In the genomic region with DNA sequence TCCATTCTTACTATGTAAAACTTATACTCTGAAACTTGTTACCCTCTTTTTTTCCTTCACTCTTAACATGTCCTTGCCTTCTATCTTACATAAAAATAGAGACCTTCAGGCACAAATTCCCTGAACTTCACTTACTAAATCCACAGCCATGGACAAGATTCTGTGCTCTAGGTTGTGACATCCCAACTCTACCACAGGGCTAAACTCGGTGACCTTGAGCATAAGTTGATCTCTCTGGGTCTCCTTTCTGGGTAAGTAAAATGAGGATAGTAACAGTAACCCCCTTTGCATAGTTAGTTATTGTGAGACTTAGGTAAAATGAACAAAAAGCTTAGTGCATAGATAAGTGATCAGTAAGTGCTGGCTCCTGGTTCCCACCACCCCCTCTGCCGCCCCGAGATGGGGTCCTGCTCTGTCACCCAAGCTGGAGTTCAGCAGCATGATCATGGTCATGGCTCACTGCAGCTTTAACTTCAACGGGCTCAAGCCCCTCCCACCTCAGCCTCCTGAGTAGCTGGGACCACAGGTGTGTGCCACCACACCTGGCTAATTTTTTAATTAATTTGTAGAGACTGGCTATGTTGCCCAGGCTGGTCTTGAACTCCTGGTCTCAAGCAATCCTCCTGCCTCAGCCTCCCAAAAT, we compare ENCODE assay signal across 32 cellular contexts. TPM values are rescaled to one million over a fixed set of nuclear protein-coding genes. Genes with fewer than 3 reads are reported as not detected.
DNase-seq lines count a peak whose midpoint lies in the region; ATAC-seq, FAIRE-seq and TF ChIP-seq lines count a peak whose summit lies in the region.
"Had no signal": no experiment of that assay in that cellular context is flagged by ENCODE, and none has a peak within 500 bp of the region (broad histone marks: within the 10 kb centered on the region; RNA-seq: fewer than 3 reads in every experiment).

No MANE protein-coding gene starts in this region.

- CTCF ChIA-PET in activated CD8-positive, alpha-beta T cell treated with anti-CD3 and anti-CD28 coated beads for 36 hours (lab: Charles Lee): no interaction called here
- CTCF ChIA-PET in activated CD8-positive, alpha-beta T cell treated with anti-CD3 and anti-CD28 coated beads, Interleukin-2, amount 10 ng/mL, durations not matched to agents 7 days and 5 days (lab: Charles Lee): no interaction called here
- CTCF ChIA-PET in GM12878 (lab: Yijun Ruan, JAX): no interaction called here

- H3K4me3 ChIP-seq in GM12878: no peak overlapping the region
- no peak overlapping the region for H3K4me3 ChIP-seq in esophagus squamous epithelium
- H3K4me3 ChIP-seq: esophagus muscularis mucosa, hepatocyte, prostate gland, suprapubic skin had no signal

- H3K4me3 Mint-ChIP-seq in activated CD8-positive, alpha-beta T cell treated with anti-CD3 and anti-CD28 coated beads for 36 hours: no peak overlapping the region
- H3K4me3 Mint-ChIP-seq in activated CD8-positive, alpha-beta T cell treated with anti-CD3 and anti-CD28 coated beads, Interleukin-2, amount 10 ng/mL, durations not matched to agents 7 days and 5 days: no peak overlapping the region
- no peak overlapping the region for H3K4me3 Mint-ChIP-seq in CD14-positive monocyte
- no peak overlapping the region for H3K4me3 Mint-ChIP-seq in naive thymus-derived CD8-positive, alpha-beta T cell
- H3K4me3 Mint-ChIP-seq: endodermal cell; memory B cell; T-helper 1 cell treated with Interleukin-12 subunit alpha and Interleukin-12 subunit beta and Interleukin-4 antibody, amounts not matched to agents 30 μg/mL and 1 μg/mL, for 36 hours had no signal

- no peaks in the 10 kb centered on the region for H3K9me3 Mint-ChIP-seq in activated CD8-positive, alpha-beta T cell treated with anti-CD3 and anti-CD28 coated beads for 36 hours
- no peaks in the 10 kb centered on the region for H3K9me3 Mint-ChIP-seq in activated CD8-positive, alpha-beta T cell treated with anti-CD3 and anti-CD28 coated beads, Interleukin-2, amount 10 ng/mL, durations not matched to agents 7 days and 5 days (ENCODE audit: insufficient read depth)
- H3K9me3 Mint-ChIP-seq in CD14-positive monocyte: no peaks in the 10 kb centered on the region
- H3K9me3 Mint-ChIP-seq in naive thymus-derived CD8-positive, alpha-beta T cell: peaks cover 0 to 5% (median 0%) of the 10 kb centered on the region in 9 donors
- H3K9me3 Mint-ChIP-seq: endodermal cell; T-helper 1 cell treated with Interleukin-12 subunit alpha and Interleukin-12 subunit beta and Interleukin-4 antibody, amounts not matched to agents 30 μg/mL and 1 μg/mL, for 36 hours had no signal

- 93% methylated on average over 4 of the region's 4 CpGs for WGBS in GM12878 (ENCODE audit: insufficient coverage, insufficient replicate concordance, low lambda C conversion rate, missing lambda C conversion rate)
- 83 to 94% methylated on average over 2 to 4 of the region's 4 CpGs for WGBS in esophagus squamous epithelium, 2 donors

- no peak for FAIRE-seq in GM12878 (lab: Jason Lieb, UNC)
- FAIRE-seq: frontal cortex, GM18507, HTR-8/SVneo had no signal

- H3K27ac ChIP-seq in GM12878 (ENCODE audit: control insufficient read depth, insufficient read depth) (no peak overlapping the region), esophagus squamous epithelium (no peak overlapping the region)
- H3K27ac ChIP-seq: esophagus muscularis mucosa, hepatocyte, KMS-11, prostate gland, suprapubic skin had no signal

- peaks cover 37% of the 10 kb centered on the region for H3K36me3 Mint-ChIP-seq in activated CD8-positive, alpha-beta T cell treated with anti-CD3 and anti-CD28 coated beads for 36 hours (ENCODE audit: low read depth)
- peaks cover 34% of the 10 kb centered on the region for H3K36me3 Mint-ChIP-seq in activated CD8-positive, alpha-beta T cell treated with anti-CD3 and anti-CD28 coated beads, Interleukin-2, amount 10 ng/mL, durations not matched to agents 7 days and 5 days (ENCODE audit: low read depth)
- H3K36me3 Mint-ChIP-seq in CD14-positive monocyte: peaks cover 40 to 48% of the 10 kb centered on the region in 2 donors
- peaks cover 6 to 51% (median 19%) of the 10 kb centered on the region in 3 donors for H3K36me3 Mint-ChIP-seq in naive thymus-derived CD8-positive, alpha-beta T cell

- H4K20me1 ChIP-seq in GM12878 (ENCODE audit: control insufficient read depth, insufficient read depth): no peaks in the 10 kb centered on the region

- intact Hi-C loops in activated CD8-positive, alpha-beta T cell treated with anti-CD3 and anti-CD28 coated beads for 36 hours (cut with micrococcal nuclease): no loop called here
- intact Hi-C loops in CD14-positive monocyte (cut with micrococcal nuclease) (no loop called here), GM12878 (cut with micrococcal nuclease; ENCODE audit: unreplicated experiment) (no loop called here), esophagus squamous epithelium (cut with DNase I) (no loop called here)

- no peaks in the 10 kb centered on the region for H3K27me3 ChIP-seq in GM12878 (replicated peaks in 1 of 2; ENCODE audit: control insufficient read depth in 2 of 2, insufficient read depth in 2 of 2, low read length in 1 of 2)
- no peaks in the 10 kb centered on the region for H3K27me3 ChIP-seq in esophagus squamous epithelium
- H3K27me3 ChIP-seq: esophagus muscularis mucosa, hepatocyte, suprapubic skin had no signal

- DNase-seq in activated CD8-positive, alpha-beta T cell treated with anti-CD3 and anti-CD28 coated beads for 36 hours: no peak
- DNase-seq in activated CD8-positive, alpha-beta T cell treated with anti-CD3 and anti-CD28 coated beads, Interleukin-2, amount 10 ng/mL, durations not matched to agents 7 days and 5 days: no peak
- DNase-seq in CD14-positive monocyte (ENCODE audit: low spot score): no peak
- DNase-seq in GM12878 (ENCODE audit: low read depth, low spot score): no peak
- no peak for DNase-seq in naive thymus-derived CD8-positive, alpha-beta T cell
- DNase-seq in esophagus squamous epithelium (lab: John Stamatoyannopoulos, UW): no peak
- no peak for DNase-seq in NCI-H187 (lab: John Stamatoyannopoulos, UW)
- DNase-seq in dermis blood vessel endothelial cell: no peak
- DNase-seq: 8988T; activated CD4-positive, CD25-positive, alpha-beta regulatory T cell treated with anti-CD3 and anti-CD28 coated beads, Interleukin-2, amount 50 U/mL, for 72 hours; activated T-cell treated with anti-CD3 and anti-CD28 coated beads for 4 hours; aorta; caudate nucleus; cortex of kidney; endodermal cell; GF-D8; MM.1S; NCI-H1417 treated with DMSO at 0.1 percent for 48 hours; NCI-H2081 treated with DMSO at 0.1 percent for 48 hours; NCI-H748 treated with DMSO at 0.1 percent for 48 hours; stimulated activated CD4-positive, alpha-beta T cell treated with anti-CD3 and anti-CD28 coated beads, Interleukin-15, amount 100 ng/mL, for 24 hours; stimulated activated naive CD4-positive, alpha-beta T cell had no signal

- RAD21 ChIA-PET in GM12878 (lab: Charles Lee; ENCODE audit: unreplicated experiment): interaction anchor here (0.9 kb wide), 1 partner anchor 127 kb away, joined by 3 read pairs; no protein-coding TSS in a partner anchor

- SMC1A ChIA-PET in GM12878 (lab: Charles Lee; ENCODE audit: uncharacterized antibody, unreplicated experiment): no interaction called here

- H3K4me1 Mint-ChIP-seq in activated CD8-positive, alpha-beta T cell treated with anti-CD3 and anti-CD28 coated beads for 36 hours (ENCODE audit: low read depth): peaks cover 17% of the 10 kb centered on the region
- peaks cover 3% of the 10 kb centered on the region for H3K4me1 Mint-ChIP-seq in activated CD8-positive, alpha-beta T cell treated with anti-CD3 and anti-CD28 coated beads, Interleukin-2, amount 10 ng/mL, durations not matched to agents 7 days and 5 days (ENCODE audit: low read depth)
- peaks cover 22% of the 10 kb centered on the region for H3K4me1 Mint-ChIP-seq in CD14-positive monocyte
- H3K4me1 Mint-ChIP-seq in naive thymus-derived CD8-positive, alpha-beta T cell: peaks cover 2 to 22% (median 18%) of the 10 kb centered on the region in 4 donors
- H3K4me1 Mint-ChIP-seq: endodermal cell had no signal

- no peak overlapping the region for H3K9ac ChIP-seq in GM12878 (ENCODE audit: control insufficient read depth, insufficient read depth, low read length)
- H3K9ac ChIP-seq: KMS-11 had no signal

- no peak overlapping the region for H2AFZ ChIP-seq in GM12878 (ENCODE audit: control insufficient read depth, low read depth, low read length)
- H2AFZ ChIP-seq: hepatocyte had no signal

- TF ChIP-seq RAD21 in GM12878 (IDR thresholded peaks at IDR 0.05; ENCODE audit: insufficient read depth, low read depth, low read length): no peak

- no TSS peak for BruUV-seq in GM12878 (replicated peaks; lab: Mats Ljungman, UMichigan)

- POLR2A ChIA-PET in activated CD8-positive, alpha-beta T cell treated with anti-CD3 and anti-CD28 coated beads for 36 hours (lab: Charles Lee): no interaction called here
- POLR2A ChIA-PET in activated CD8-positive, alpha-beta T cell treated with anti-CD3 and anti-CD28 coated beads, Interleukin-2, amount 10 ng/mL, durations not matched to agents 7 days and 5 days (lab: Charles Lee): no interaction called here
- POLR2A ChIA-PET in GM12878 (lab: Charles Lee): no interaction called here
- POLR2A ChIA-PET in naive thymus-derived CD8-positive, alpha-beta T cell (lab: Charles Lee): no interaction called here

- in situ Hi-C loops in GM12878 (cut with MboI): no loop called here

- no peak overlapping the region for H3K4me2 ChIP-seq in GM12878 (ENCODE audit: control insufficient read depth, insufficient read depth)
- H3K4me2 ChIP-seq: hepatocyte, KMS-11 had no signal

- peak overlapping the region; percentile 43 for H3K27ac Mint-ChIP-seq in activated CD8-positive, alpha-beta T cell treated with anti-CD3 and anti-CD28 coated beads for 36 hours
- H3K27ac Mint-ChIP-seq in activated CD8-positive, alpha-beta T cell treated with anti-CD3 and anti-CD28 coated beads, Interleukin-2, amount 10 ng/mL, durations not matched to agents 7 days and 5 days: no peak overlapping the region
- peak overlapping the region in 5 of 7 donors; percentile 46 to 70 (median 60) for H3K27ac Mint-ChIP-seq in CD14-positive monocyte
- peak overlapping the region in 4 of 10 donors; percentile 40 to 86 (median 67) for H3K27ac Mint-ChIP-seq in naive thymus-derived CD8-positive, alpha-beta T cell
- H3K27ac Mint-ChIP-seq: endodermal cell; T-helper 1 cell treated with Interleukin-12 subunit alpha and Interleukin-12 subunit beta and Interleukin-4 antibody, amounts not matched to agents 30 μg/mL and 1 μg/mL, for 36 hours had no signal

- H3K4me1 ChIP-seq in GM12878 (ENCODE audit: control insufficient read depth, insufficient read depth, low read length) (no peaks in the 10 kb centered on the region), esophagus squamous epithelium (no peaks in the 10 kb centered on the region)
- H3K4me1 ChIP-seq: esophagus muscularis mucosa, prostate gland, suprapubic skin had no signal

- TF ChIP-seq POLR2A in GM12878 (IDR thresholded peaks at IDR 0.05; ENCODE audit: low read depth, low read length): peak; percentile 33; the same call in 1 of the 2 replicates
- TF ChIP-seq POLR2A in esophagus squamous epithelium (IDR thresholded peaks at IDR 0.05): no peak

- no peaks in the 10 kb centered on the region for H3K9me3 ChIP-seq in GM12878 (replicated peaks; ENCODE audit: control insufficient read depth, insufficient read depth, low read length)
- no peaks in the 10 kb centered on the region for H3K9me3 ChIP-seq in esophagus squamous epithelium
- H3K9me3 ChIP-seq: esophagus muscularis mucosa, prostate gland, suprapubic skin had no signal

- peaks cover 0 to 4% of the 10 kb centered on the region in 2 experiments; a peak in 1 of 4 replicates for H3K36me3 ChIP-seq in GM12878 (ENCODE audit: control insufficient read depth in 2 of 2, insufficient read depth in 2 of 2, low read length in 1 of 2)
- peaks cover 0 to 56% (median 11%) of the 10 kb centered on the region in 3 donors for H3K36me3 ChIP-seq in esophagus squamous epithelium

- no peak for ATAC-seq in activated CD8-positive, alpha-beta T cell treated with anti-CD3 and anti-CD28 coated beads for 36 hours
- ATAC-seq in activated CD8-positive, alpha-beta T cell treated with anti-CD3 and anti-CD28 coated beads, Interleukin-2, amount 10 ng/mL, durations not matched to agents 7 days and 5 days: no peak
- no peak for ATAC-seq in GM12878
- peak; percentile 18 to 28 for ATAC-seq in naive thymus-derived CD8-positive, alpha-beta T cell

- no peak for TF ChIP-seq EP300 in GM12878 (IDR thresholded peaks at IDR 0.05; ENCODE audit: borderline replicate concordance in 1 of 2, control insufficient read depth in 1 of 2, low read depth in 2 of 2, low read length in 2 of 2)

- no peak for TF ChIP-seq CTCF in activated CD8-positive, alpha-beta T cell treated with anti-CD3 and anti-CD28 coated beads for 36 hours (IDR thresholded peaks at IDR 0.05)
- TF ChIP-seq CTCF in CD14-positive monocyte (IDR thresholded peaks at IDR 0.05) (no peak), GM12878 (IDR thresholded peaks at IDR 0.05 in 2 of 3, conservative IDR thresholded peaks at IDR 0.05 in 1 of 3; ENCODE audit: control insufficient read depth in 2 of 3, extremely low read depth in 1 of 3, insufficient read depth in 1 of 3, low read depth in 3 of 3, low read length in 3 of 3) (no peak), esophagus squamous epithelium (IDR thresholded peaks at IDR 0.05) (no peak)

- no peaks in the 10 kb centered on the region for H3K27me3 Mint-ChIP-seq in activated CD8-positive, alpha-beta T cell treated with anti-CD3 and anti-CD28 coated beads for 36 hours
- H3K27me3 Mint-ChIP-seq in activated CD8-positive, alpha-beta T cell treated with anti-CD3 and anti-CD28 coated beads, Interleukin-2, amount 10 ng/mL, durations not matched to agents 7 days and 5 days (ENCODE audit: low read depth): no peaks in the 10 kb centered on the region
- H3K27me3 Mint-ChIP-seq in CD14-positive monocyte (ENCODE audit: low read depth in 3 of 3): peaks cover 0 to 2% (median 0%) of the 10 kb centered on the region in 3 donors
- no peaks in the 10 kb centered on the region for H3K27me3 Mint-ChIP-seq in naive thymus-derived CD8-positive, alpha-beta T cell
- H3K27me3 Mint-ChIP-seq: memory B cell had no signal

- H3K79me2 ChIP-seq in GM12878 (ENCODE audit: control insufficient read depth, insufficient read depth, low read length): no peaks in the 10 kb centered on the region
- H3K79me2 ChIP-seq: hepatocyte had no signal

RNA-seq across cellular contexts. Expression of a gene that starts 20.1 kb away (rescaled TPM):
- total RNA-seq in activated CD8-positive, alpha-beta T cell treated with anti-CD3 and anti-CD28 coated beads for 36 hours: 100 to 1,000 TPM; 114 to 133 TPM
- 100 to 1,000 TPM; 104 to 111 TPM for total RNA-seq in activated CD8-positive, alpha-beta T cell treated with anti-CD3 and anti-CD28 coated beads, Interleukin-2, amount 10 ng/mL, durations not matched to agents 7 days and 5 days
- polyA plus RNA-seq in CD14-positive monocyte: 100 to 1,000 TPM in 1 of 2 donors, 10 to 100 TPM in 1; 94.5 to 102 TPM
- total RNA-seq in GM12878 (2013; cell fraction: nucleolus; rRNA removed): 240 TPM in 2 replicates
- 107 and 144 TPM in 2 replicates for total RNA-seq in GM12878 (2014; rRNA removed)
- total RNA-seq in GM12878 (2014; rRNA removed; fragmentation: Illumina TruSeq; extraction: Trizol): 209 and 214 TPM in 2 replicates
- 95.0 and 98.2 TPM in 2 replicates for total RNA-seq in GM12878 (2021)
- polyA plus RNA-seq in GM12878 (2011; ENCODE audit: low read depth): 58.0 TPM
- polyA plus RNA-seq in GM12878 (2011; rRNA removed): 184 and 255 TPM in 2 replicates
- polyA plus RNA-seq in GM12878 (2011; cell fraction: cytosol; rRNA removed): 48.1 and 85.2 TPM in 2 replicates
- polyA plus RNA-seq in GM12878 (2011; cell fraction: nucleus; rRNA removed): 83.1 and 127 TPM in 2 replicates
- 122 and 153 TPM in 2 replicates for polyA plus RNA-seq in GM12878 (2012)
- 156 and 209 TPM in 2 replicates for polyA plus RNA-seq in GM12878 (2014; fragmentation: Illumina TruSeq; extraction: Trizol)
- 100 to 1,000 TPM; 373 to 379 TPM for polyA plus RNA-seq in GM12878 (2014; fragmentation: Nextera tagmentation; extraction: Ambion mirVana)
- polyA plus RNA-seq in GM12878 (2014; rRNA removed): 144 and 167 TPM in 2 replicates
- polyA plus RNA-seq in GM12878 (2016; fragmentation: Nextera tagmentation; extraction: Ambion mirVana): 100 to 1,000 TPM; 238 to 245 TPM
- 56.5 and 64.2 TPM in 2 replicates for polyA minus RNA-seq in GM12878 (2011; rRNA and poly(A)+ RNA removed)
- polyA minus RNA-seq in GM12878 (2011; cell fraction: cytosol; rRNA and poly(A)+ RNA removed): 57.0 and 66.3 TPM in 2 replicates
- polyA minus RNA-seq in GM12878 (2011; cell fraction: nucleus; rRNA and poly(A)+ RNA removed): 32.2 and 50.2 TPM in 2 replicates
- 100 to 1,000 TPM; 181 to 195 TPM for total RNA-seq in naive thymus-derived CD8-positive, alpha-beta T cell
- 100 to 1,000 TPM; 169 to 181 (median 171) TPM for polyA plus RNA-seq in naive thymus-derived CD8-positive, alpha-beta T cell
- 100 to 1,000 TPM in 2 of 4 donors, 10 to 100 TPM in 2; 63.6 to 143 (median 102) TPM for total RNA-seq in esophagus squamous epithelium
- total RNA-seq in dermis blood vessel endothelial cell: 210 and 259 TPM in 2 replicates

Comparison
In these comparisons a context has a peak if more than half of its experiments do, and no peak if none do; other contexts are left out.
1. ATAC-seq: peak in naive thymus-derived CD8-positive, alpha-beta T cell (2 of 2); none in activated CD8-positive, alpha-beta T cell treated with anti-CD3 and anti-CD28 coated beads for 36 hours (single experiment), activated CD8-positive, alpha-beta T cell treated with anti-CD3 and anti-CD28 coated beads, Interleukin-2, amount 10 ng/mL, durations not matched to agents 7 days and 5 days (single experiment) and GM12878 (single experiment).